8 cellular contexts compared by ENCODE assay signal in genomic region chr4:127881565-127881869, GRCh38. TPM values are rescaled to one million over a fixed set of nuclear protein-coding genes. Genes with fewer than 3 reads are reported as not detected.
DNase-seq lines count a peak whose midpoint lies in the region; ATAC-seq, FAIRE-seq and TF ChIP-seq lines count a peak whose summit lies in the region.

No MANE protein-coding gene starts in this region.

- intact Hi-C loops in lower leg skin (cut with DNase I; ENCODE audit: low total_unique reads) = no loop called here
- intact Hi-C loops in uterus (cut with DNase I; ENCODE audit: low total_unique reads) = no loop called here

- no peaks in the 10 kb centered on the region for H3K4me1 ChIP-seq in uterus

- H3K27ac ChIP-seq in uterus = no peak overlapping the region

- no peaks in the 10 kb centered on the region for H3K36me3 ChIP-seq in uterus

- peaks cover 6% of the 10 kb centered on the region for H3K36me3 Mint-ChIP-seq in activated T-cell treated with anti-CD3 and anti-CD28 coated beads, Interleukin-2, amount 50 U/mL, for 4 hours (ENCODE audit: insufficient read depth)
- H3K36me3 Mint-ChIP-seq in activated naive CD8-positive, alpha-beta T cell treated with anti-CD3 and anti-CD28 coated beads, Interleukin-2, amount 10 ng/mL, durations not matched to agents 7 days and 5 days = peaks cover 22% of the 10 kb centered on the region

- ATAC-seq in activated T-cell treated with anti-CD3 and anti-CD28 coated beads, Interleukin-2, amount 50 U/mL, for 4 hours = peak; percentile 19 to 25
- ATAC-seq in HG03103 (IDR thresholded peaks at IDR 0.05; ENCODE audit: low read depth, unreplicated experiment) = peak; percentile 29
- ATAC-seq in activated naive CD8-positive, alpha-beta T cell treated with anti-CD3 and anti-CD28 coated beads, Interleukin-2, amount 10 ng/mL, durations not matched to agents 7 days and 5 days (ENCODE audit: low read depth) = peak; percentile 19

- TF ChIP-seq CTCF in lower leg skin (IDR thresholded peaks at IDR 0.05) = no peak
- TF ChIP-seq CTCF in uterus (IDR thresholded peaks at IDR 0.05) = no peak

- FAIRE-seq in frontal cortex (lab: Jason Lieb, UNC) = no peak

- WGBS in lower leg skin, 2 donors = 2 to 3% methylated on average over 7 of the region's 7 CpGs

- peak overlapping the region; percentile 97 for H3K27ac Mint-ChIP-seq in activated naive CD8-positive, alpha-beta T cell treated with anti-CD3 and anti-CD28 coated beads, Interleukin-2, amount 10 ng/mL, durations not matched to agents 7 days and 5 days

- H3K9me3 ChIP-seq in uterus = no peaks in the 10 kb centered on the region

- TF ChIP-seq POLR2A in lower leg skin (IDR thresholded peaks at IDR 0.05) = no peak
- no peak for TF ChIP-seq POLR2A in uterus (IDR thresholded peaks at IDR 0.05)

- H3K27me3 ChIP-seq in uterus = no peaks in the 10 kb centered on the region

- peaks cover 19% of the 10 kb centered on the region for H3K4me1 Mint-ChIP-seq in activated T-cell treated with anti-CD3 and anti-CD28 coated beads, Interleukin-2, amount 50 U/mL, for 4 hours (ENCODE audit: low read depth)
- H3K4me1 Mint-ChIP-seq in activated naive CD8-positive, alpha-beta T cell treated with anti-CD3 and anti-CD28 coated beads, Interleukin-2, amount 10 ng/mL, durations not matched to agents 7 days and 5 days = peaks cover 32% of the 10 kb centered on the region

- peak overlapping the region; percentile 70 for H3K4me3 ChIP-seq in lower leg skin (ENCODE audit: low read depth, poor library complexity, severe bottlenecking)
- H3K4me3 ChIP-seq in uterus = peak overlapping the region; percentile 53 to 72

- peak overlapping the region; percentile 99 for H3K4me3 Mint-ChIP-seq in activated T-cell treated with anti-CD3 and anti-CD28 coated beads, Interleukin-2, amount 50 U/mL, for 4 hours
- H3K4me3 Mint-ChIP-seq in activated naive CD8-positive, alpha-beta T cell treated with anti-CD3 and anti-CD28 coated beads, Interleukin-2, amount 10 ng/mL, durations not matched to agents 7 days and 5 days = peak overlapping the region; percentile 92

- POLR2A ChIA-PET in activated naive CD8-positive, alpha-beta T cell treated with anti-CD3 and anti-CD28 coated beads, Interleukin-2, amount 10 ng/mL, durations not matched to agents 7 days and 5 days (lab: Charles Lee) = interaction anchor here (1.1 to 4.2 kb wide), 6 partner anchors 85 to 1212 kb away, joined by 3 to 56 read pairs (median 8); partner anchors contain the start of genes ABHD18, HSPA4L, LARP1B and MFSD8

- no peaks in the 10 kb centered on the region for H3K27me3 Mint-ChIP-seq in activated T-cell treated with anti-CD3 and anti-CD28 coated beads, Interleukin-2, amount 50 U/mL, for 4 hours (ENCODE audit: low read depth)
- no peaks in the 10 kb centered on the region for H3K27me3 Mint-ChIP-seq in activated naive CD8-positive, alpha-beta T cell treated with anti-CD3 and anti-CD28 coated beads, Interleukin-2, amount 10 ng/mL, durations not matched to agents 7 days and 5 days

- DNase-seq in activated T-cell treated with anti-CD3 and anti-CD28 coated beads, Interleukin-2, amount 50 U/mL, for 4 hours = no peak
- no peak for DNase-seq in activated T-cell treated with anti-CD3 and anti-CD28 coated beads, Interleukin-2, amount 50 U/mL, for 1 hour
- DNase-seq in activated naive CD8-positive, alpha-beta T cell treated with anti-CD3 and anti-CD28 coated beads, Interleukin-2, amount 10 ng/mL, durations not matched to agents 7 days and 5 days = no peak
- no peak for DNase-seq in lower leg skin (ENCODE audit: low spot score in 2 of 2)
- DNase-seq in uterus = no peak
- no peak for DNase-seq in activated CD4-positive, CD25-positive, alpha-beta regulatory T cell (lab: John Stamatoyannopoulos, UW)
- no peak for DNase-seq in frontal cortex (ENCODE audit: low spot score in 2 of 2)

- H3K9me3 Mint-ChIP-seq in activated T-cell treated with anti-CD3 and anti-CD28 coated beads, Interleukin-2, amount 50 U/mL, for 4 hours = no peaks in the 10 kb centered on the region
- H3K9me3 Mint-ChIP-seq in activated naive CD8-positive, alpha-beta T cell treated with anti-CD3 and anti-CD28 coated beads, Interleukin-2, amount 10 ng/mL, durations not matched to agents 7 days and 5 days = no peaks in the 10 kb centered on the region

RNA-seq across cellular contexts. Expression of gene PLK4, which starts 0.8 kb away (rescaled TPM):
- 10 to 100 TPM; 14.1 to 19.5 (median 16.6) TPM for total RNA-seq in activated T-cell treated with anti-CD3 and anti-CD28 coated beads, Interleukin-2, amount 50 U/mL, for 4 hours
- total RNA-seq in activated naive CD8-positive, alpha-beta T cell treated with anti-CD3 and anti-CD28 coated beads, Interleukin-2, amount 10 ng/mL, durations not matched to agents 7 days and 5 days = 10 to 100 TPM; 35.5 to 39.4 TPM
- total RNA-seq in lower leg skin (1 to 10 TPM; 3.5 to 7.7 (median 5.9) TPM), uterus (10 to 100 TPM in 1 of 4 donors, 1 to 10 TPM in 1, under 1 TPM in 1, not detected in 1; 0.77 to 17.7 (median 1.0) TPM), frontal cortex (8.2 TPM)
